12 cellular contexts compared by ENCODE assay signal in genomic region chr5:134133995-134134541, GRCh38. TPM values are rescaled to one million over a fixed set of nuclear protein-coding genes. Genes with fewer than 3 reads are reported as not detected.
DNase-seq lines count a peak whose midpoint lies in the region; ATAC-seq and TF ChIP-seq lines count a peak whose summit lies in the region.
"Had no signal": no experiment of that assay in that cellular context is flagged by ENCODE, and none has a peak within 500 bp of the region (broad histone marks: within the 10 kb centered on the region; RNA-seq: fewer than 3 reads in every experiment).

No MANE protein-coding gene starts in this region.

- H3K9me3 ChIP-seq in Peyer's patch (no peaks in the 10 kb centered on the region), psoas muscle (no peaks in the 10 kb centered on the region)
- H3K9me3 ChIP-seq: upper lobe of left lung had no signal

- ATAC-seq in psoas muscle (peak in 1 of 4 donors; percentile 13), GM19351 (IDR thresholded peaks at IDR 0.05; ENCODE audit: unreplicated experiment) (no peak), HG02678 (IDR thresholded peaks at IDR 0.05; ENCODE audit: unreplicated experiment) (no peak), HG02588 (IDR thresholded peaks at IDR 0.05; ENCODE audit: unreplicated experiment) (no peak)

- H3K27me3 ChIP-seq in Peyer's patch (no peaks in the 10 kb centered on the region), psoas muscle (ENCODE audit: insufficient read depth in 3 of 3, low read length in 2 of 3) (no peaks in the 10 kb centered on the region)
- H3K27me3 ChIP-seq: upper lobe of left lung had no signal

- peaks cover 0 to 57% (median 26%) of the 10 kb centered on the region in 4 donors for H3K4me1 ChIP-seq in Peyer's patch
- peaks cover 15% of the 10 kb centered on the region for H3K4me1 ChIP-seq in psoas muscle

- intact Hi-C loops in psoas muscle (cut with DNase I), result no loop called here

- TF ChIP-seq POLR2A in Peyer's patch (IDR thresholded peaks at IDR 0.05), result no peak

- WGBS in psoas muscle, 3 donors, result 29 to 61% (median 31%) methylated on average over 6 of the region's 6 CpGs

- TF ChIP-seq CTCF in Peyer's patch (IDR thresholded peaks at IDR 0.05) (no peak), coronary artery (IDR thresholded peaks at IDR 0.05) (no peak), psoas muscle (IDR thresholded peaks at IDR 0.05) (no peak)

- H3K4me3 ChIP-seq in Peyer's patch (no peak overlapping the region), coronary artery (no peak overlapping the region), psoas muscle (no peak overlapping the region)
- H3K4me3 ChIP-seq: upper lobe of left lung had no signal

- H3K36me3 ChIP-seq in Peyer's patch, result peaks cover 0 to 41% (median 0%) of the 10 kb centered on the region in 3 donors
- H3K36me3 ChIP-seq in psoas muscle (ENCODE audit: insufficient read depth in 1 of 2, low read depth in 1 of 2), result peaks cover 0 to 39% of the 10 kb centered on the region in 2 donors

- H3K27ac ChIP-seq in Peyer's patch, result peak overlapping the region in 2 of 4 donors; percentile 55 to 83
- H3K27ac ChIP-seq in coronary artery, result no peak overlapping the region
- peak overlapping the region; percentile 16 for H3K27ac ChIP-seq in psoas muscle

- DNase-seq in activated CD4-positive, alpha-beta T cell treated with anti-CD3 and anti-CD28 coated beads for 48 hours, result peak; percentile 2
- DNase-seq in activated CD4-positive, alpha-beta T cell treated with anti-CD3 and anti-CD28 coated beads, Interleukin-2, amount 50 U/mL, for 48 hours, result no peak
- peak in 2 of 3 donors; percentile 14 to 42 for DNase-seq in Peyer's patch
- DNase-seq in coronary artery (ENCODE audit: low spot score), result peak; percentile 63
- DNase-seq in psoas muscle, result peak in 1 of 2 donors; percentile 44
- DNase-seq: DMS79 treated with DMSO at 0.1 percent for 48 hours, GOT3 had no signal

RNA-seq across cellular contexts. Expression of gene TCF7, which starts 19.6 kb away (rescaled TPM):
- total RNA-seq in Peyer's patch (10 to 100 TPM; 11.8 to 32.2 (median 22.0) TPM), psoas muscle (1 to 10 TPM in 2 of 4 donors, under 1 TPM in 2; 0.74 to 2.0 (median 1.0) TPM)
- polyA plus RNA-seq in psoas muscle, result 1 to 10 TPM in 2 of 3 donors, under 1 TPM in 1; 0.24 to 2.6 (median 1.0) TPM
- total RNA-seq: HT1080 had no signal

RNA-seq across cellular contexts. Expression of gene SKP1, which starts 42.7 kb away (rescaled TPM):
- total RNA-seq in Peyer's patch, result 100 to 1,000 TPM in 3 of 4 donors, 10 to 100 TPM in 1; 89.4 to 155 (median 129) TPM
- 100 to 1,000 TPM; 341 to 485 (median 393) TPM for total RNA-seq in psoas muscle
- 1,000 to 10,000 TPM in 1 of 3 donors, 100 to 1,000 TPM in 2; 581 to 1,174 (median 638) TPM for polyA plus RNA-seq in psoas muscle

Comparison
In these comparisons a context has a peak if more than half of its experiments do, and no peak if none do; other contexts are left out.
1. DNase-seq: peak in activated CD4-positive, alpha-beta T cell treated with anti-CD3 and anti-CD28 coated beads for 48 hours (single experiment), Peyer's patch (2 of 3) and coronary artery (single experiment); none in activated CD4-positive, alpha-beta T cell treated with anti-CD3 and anti-CD28 coated beads, Interleukin-2, amount 50 U/mL, for 48 hours (0 of 2).
2. RNA of gene TCF7, which starts 19.6 kb away (total RNA-seq): 11.8 to 32.2 TPM in Peyer's patch; 0.74 to 2.0 TPM in psoas muscle; every median in the first group is over 4 times any median in the second.